ENCODE assay signal across 8 cellular contexts in genomic region chr22:39343259-39344045, GRCh38.
DNase-seq lines count a peak whose midpoint lies in the region; ATAC-seq and TF ChIP-seq lines count a peak whose summit lies in the region.

No MANE protein-coding gene starts in this region.

- TF ChIP-seq CTCF in 22Rv1 (IDR thresholded peaks at IDR 0.05) (peak; percentile 95), GM12874 (IDR thresholded peaks at IDR 0.05; ENCODE audit: insufficient read depth, low read depth, low read length) (peak; percentile 84)

- DNase-seq in NCI-H510A (lab: John Stamatoyannopoulos, UW) (peak; percentile 10), memory B cell (ENCODE audit: low spot score in 2 of 2) (peak; percentile 58 to 63)
- peak; percentile 46 to 51 for DNase-seq in activated CD4-positive, alpha-beta T cell treated with anti-CD3 and anti-CD28 coated beads, Interleukin-2, amount 50 U/mL, for 4 hours
- peak; percentile 17 for DNase-seq in effector CD8-positive, alpha-beta T cell (lab: John Stamatoyannopoulos, UW)
- DNase-seq in stimulated activated naive B cell treated with anti-CD40 and anti-IgM and Interleukin-4, amounts not matched to agents 10 μg/mL and 1 μg/mL and 100 μg/mL, for 72 hours: peak; percentile 35

- peaks cover 7% of the 10 kb centered on the region for H3K27me3 Mint-ChIP-seq in memory B cell
- peaks cover 5 to 6% of the 10 kb centered on the region in 2 donors for H3K27me3 Mint-ChIP-seq in stimulated activated naive B cell treated with anti-CD40 and anti-IgM and Interleukin-4, amounts not matched to agents 10 μg/mL and 1 μg/mL and 100 μg/mL, for 72 hours

- H3K27ac ChIP-seq in 22Rv1: no peak overlapping the region

- peaks cover 5% of the 10 kb centered on the region for H3K4me1 Mint-ChIP-seq in memory B cell
- H3K4me1 Mint-ChIP-seq in stimulated activated naive B cell treated with anti-CD40 and anti-IgM and Interleukin-4, amounts not matched to agents 10 μg/mL and 1 μg/mL and 100 μg/mL, for 72 hours: peaks cover 4 to 7% of the 10 kb centered on the region in 2 donors

- no peak overlapping the region for H3K27ac Mint-ChIP-seq in memory B cell
- no peak overlapping the region for H3K27ac Mint-ChIP-seq in stimulated activated naive B cell treated with anti-CD40 and anti-IgM and Interleukin-4, amounts not matched to agents 10 μg/mL and 1 μg/mL and 100 μg/mL, for 72 hours

- H3K4me3 Mint-ChIP-seq in memory B cell: no peak overlapping the region
- no peak overlapping the region for H3K4me3 Mint-ChIP-seq in stimulated activated naive B cell treated with anti-CD40 and anti-IgM and Interleukin-4, amounts not matched to agents 10 μg/mL and 1 μg/mL and 100 μg/mL, for 72 hours

- H3K9me3 Mint-ChIP-seq in memory B cell: no peaks in the 10 kb centered on the region
- H3K9me3 Mint-ChIP-seq in stimulated activated naive B cell treated with anti-CD40 and anti-IgM and Interleukin-4, amounts not matched to agents 10 μg/mL and 1 μg/mL and 100 μg/mL, for 72 hours: no peaks in the 10 kb centered on the region

- no peaks in the 10 kb centered on the region for H3K36me3 Mint-ChIP-seq in memory B cell
- H3K36me3 Mint-ChIP-seq in stimulated activated naive B cell treated with anti-CD40 and anti-IgM and Interleukin-4, amounts not matched to agents 10 μg/mL and 1 μg/mL and 100 μg/mL, for 72 hours: no peaks in the 10 kb centered on the region

- ATAC-seq in memory B cell (ENCODE audit: low read depth): peak; percentile 98
- peak; percentile 86 to 96 for ATAC-seq in stimulated activated naive B cell treated with anti-CD40 and anti-IgM and Interleukin-4, amounts not matched to agents 10 μg/mL and 1 μg/mL and 100 μg/mL, for 72 hours (replicated peaks)
- no peak for ATAC-seq in GM18517 (IDR thresholded peaks at IDR 0.05; ENCODE audit: unreplicated experiment)

Comparison
In these comparisons a context has a peak if more than half of its experiments do, and no peak if none do; other contexts are left out.
1. DNase-seq: peak in every context shown above with its lines; median percentile 60 in memory B cell; 48 in activated CD4-positive, alpha-beta T cell treated with anti-CD3 and anti-CD28 coated beads, Interleukin-2, amount 50 U/mL, for 4 hours; 35 in stimulated activated naive B cell treated with anti-CD40 and anti-IgM and Interleukin-4, amounts not matched to agents 10 μg/mL and 1 μg/mL and 100 μg/mL, for 72 hours; 17 in effector CD8-positive, alpha-beta T cell; 10 in NCI-H510A.